Comparison of ENCODE assay signal across 8 cellular contexts in genomic region chr2:201071305-201072200, GRCh38. TPM values are rescaled to one million over a fixed set of nuclear protein-coding genes. Genes with fewer than 3 reads are reported as not detected.
DNase-seq lines count a peak whose midpoint lies in the region; ATAC-seq and TF ChIP-seq lines count a peak whose summit lies in the region.

Gene HYCC2 (minus strand): TSS chr2:201071671. CDS start chr2:201024009, 47,662 bp downstream.
Gene NDUFB3 (plus strand): TSS chr2:201072001. CDS start chr2:201078883, 6,882 bp downstream.

- TF ChIP-seq CTCF in epithelial cell of proximal tubule (conservative IDR thresholded peaks at IDR 0.05; ENCODE audit: low read depth, low read length): peak; percentile 41

- peak; percentile 98 for ATAC-seq in GM21576 (IDR thresholded peaks at IDR 0.05; ENCODE audit: unreplicated experiment)

- no peak for TF ChIP-seq RAD21 in Ishikawa (IDR thresholded peaks at IDR 0.05; ENCODE audit: low read depth)

- H3K4me3 ChIP-seq in epithelial cell of proximal tubule (ENCODE audit: low read depth, low read length): peak within 1 kb of the TSS; percentile 93

- DNase-seq in DMS53 (lab: John Stamatoyannopoulos, UW) (peak; percentile 98), OCI-M2 (lab: John Stamatoyannopoulos, UW; ENCODE audit: unreplicated experiment) (peak; percentile 66), activated T-cell treated with anti-CD3 and anti-CD28 coated beads for 4 hours (peak; percentile 86), epithelial cell of proximal tubule (ENCODE audit: low read depth) (peak; percentile 80), mucosa of gallbladder (ENCODE audit: low spot score) (peak; percentile 94)
- DNase-seq in stimulated activated CD8-positive, alpha-beta memory T cell treated with anti-CD3 and anti-CD28 coated beads, Interleukin-4, amount 100 ng/mL, for 4 hours (ENCODE audit: low read depth in 2 of 2, low spot score in 1 of 2): peak; percentile 78 to 84

- 0 out of 2 replicates have a peak, but pooled peaks have one; percentile 26 for TF ChIP-seq EP300 in Ishikawa (IDR thresholded peaks at IDR 0.05; ENCODE audit: borderline replicate concordance)

TF ChIP-seq in Ishikawa, 13 proteins besides CTCF, POLR2A, EP300 and RAD21:
- peak; percentile 35; the same call in 1 of the 2 replicates for TF ChIP-seq TEAD4 (IDR thresholded peaks at IDR 0.05)
- TF ChIP-seq ZBTB7A (IDR thresholded peaks at IDR 0.05; ENCODE audit: low read depth): no peak
- peak; percentile 79 for TF ChIP-seq NFIC (IDR thresholded peaks at IDR 0.05)
- peak; percentile 75 for TF ChIP-seq TCF12 (IDR thresholded peaks at IDR 0.05; ENCODE audit: low read depth)
- TF ChIP-seq MAX (IDR thresholded peaks at IDR 0.05): peak; percentile 35; the same call in 1 of the 2 replicates
- TF ChIP-seq, protein P1, sequence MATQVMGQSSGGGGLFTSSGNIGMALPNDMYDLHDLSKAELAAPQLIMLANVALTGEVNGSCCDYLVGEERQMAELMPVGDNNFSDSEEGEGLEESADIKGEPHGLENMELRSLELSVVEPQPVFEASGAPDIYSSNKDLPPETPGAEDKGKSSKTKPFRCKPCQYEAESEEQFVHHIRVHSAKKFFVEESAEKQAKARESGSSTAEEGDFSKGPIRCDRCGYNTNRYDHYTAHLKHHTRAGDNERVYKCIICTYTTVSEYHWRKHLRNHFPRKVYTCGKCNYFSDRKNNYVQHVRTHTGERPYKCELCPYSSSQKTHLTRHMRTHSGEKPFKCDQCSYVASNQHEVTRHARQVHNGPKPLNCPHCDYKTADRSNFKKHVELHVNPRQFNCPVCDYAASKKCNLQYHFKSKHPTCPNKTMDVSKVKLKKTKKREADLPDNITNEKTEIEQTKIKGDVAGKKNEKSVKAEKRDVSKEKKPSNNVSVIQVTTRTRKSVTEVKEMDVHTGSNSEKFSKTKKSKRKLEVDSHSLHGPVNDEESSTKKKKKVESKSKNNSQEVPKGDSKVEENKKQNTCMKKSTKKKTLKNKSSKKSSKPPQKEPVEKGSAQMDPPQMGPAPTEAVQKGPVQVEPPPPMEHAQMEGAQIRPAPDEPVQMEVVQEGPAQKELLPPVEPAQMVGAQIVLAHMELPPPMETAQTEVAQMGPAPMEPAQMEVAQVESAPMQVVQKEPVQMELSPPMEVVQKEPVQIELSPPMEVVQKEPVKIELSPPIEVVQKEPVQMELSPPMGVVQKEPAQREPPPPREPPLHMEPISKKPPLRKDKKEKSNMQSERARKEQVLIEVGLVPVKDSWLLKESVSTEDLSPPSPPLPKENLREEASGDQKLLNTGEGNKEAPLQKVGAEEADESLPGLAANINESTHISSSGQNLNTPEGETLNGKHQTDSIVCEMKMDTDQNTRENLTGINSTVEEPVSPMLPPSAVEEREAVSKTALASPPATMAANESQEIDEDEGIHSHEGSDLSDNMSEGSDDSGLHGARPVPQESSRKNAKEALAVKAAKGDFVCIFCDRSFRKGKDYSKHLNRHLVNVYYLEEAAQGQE (IDR thresholded peaks at IDR 0.05; ENCODE audit: low read depth): no peak
- peak; percentile 98 for TF ChIP-seq TAF1 (IDR thresholded peaks at IDR 0.05; ENCODE audit: low read depth)
- TF ChIP-seq EGR1 (IDR thresholded peaks at IDR 0.05): no peak
- TF ChIP-seq, protein P2, sequence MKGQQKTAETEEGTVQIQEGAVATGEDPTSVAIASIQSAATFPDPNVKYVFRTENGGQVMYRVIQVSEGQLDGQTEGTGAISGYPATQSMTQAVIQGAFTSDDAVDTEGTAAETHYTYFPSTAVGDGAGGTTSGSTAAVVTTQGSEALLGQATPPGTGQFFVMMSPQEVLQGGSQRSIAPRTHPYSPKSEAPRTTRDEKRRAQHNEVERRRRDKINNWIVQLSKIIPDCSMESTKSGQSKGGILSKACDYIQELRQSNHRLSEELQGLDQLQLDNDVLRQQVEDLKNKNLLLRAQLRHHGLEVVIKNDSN (IDR thresholded peaks at IDR 0.05): no peak
- TF ChIP-seq YY1 (IDR thresholded peaks at IDR 0.05; ENCODE audit: low read depth): peak; percentile 59
- no peak for TF ChIP-seq CREB1 (IDR thresholded peaks at IDR 0.05; ENCODE audit: low read depth)
- peak; percentile 23; the same call in 1 of the 2 replicates for TF ChIP-seq CEBPB (IDR thresholded peaks at IDR 0.05)

RNA-seq across cellular contexts. Expression of gene HYCC2, which starts in this region (rescaled TPM):
- total RNA-seq in epithelial cell of proximal tubule (2.1 and 4.1 TPM in 2 replicates), mucosa of gallbladder (18.8 TPM)

RNA-seq across cellular contexts. Expression of gene NDUFB3, which starts in this region (rescaled TPM):
- 85.2 and 138 TPM in 2 replicates for total RNA-seq in epithelial cell of proximal tubule
- 96.4 TPM for total RNA-seq in mucosa of gallbladder

Comparison
In these comparisons a context has a peak if more than half of its experiments do, and no peak if none do; other contexts are left out.
1. Peak in every context shown above with its lines: DNase-seq, ATAC-seq and H3K4me3 ChIP-seq.